8 cellular contexts compared by ENCODE assay signal in the genomic region with DNA sequence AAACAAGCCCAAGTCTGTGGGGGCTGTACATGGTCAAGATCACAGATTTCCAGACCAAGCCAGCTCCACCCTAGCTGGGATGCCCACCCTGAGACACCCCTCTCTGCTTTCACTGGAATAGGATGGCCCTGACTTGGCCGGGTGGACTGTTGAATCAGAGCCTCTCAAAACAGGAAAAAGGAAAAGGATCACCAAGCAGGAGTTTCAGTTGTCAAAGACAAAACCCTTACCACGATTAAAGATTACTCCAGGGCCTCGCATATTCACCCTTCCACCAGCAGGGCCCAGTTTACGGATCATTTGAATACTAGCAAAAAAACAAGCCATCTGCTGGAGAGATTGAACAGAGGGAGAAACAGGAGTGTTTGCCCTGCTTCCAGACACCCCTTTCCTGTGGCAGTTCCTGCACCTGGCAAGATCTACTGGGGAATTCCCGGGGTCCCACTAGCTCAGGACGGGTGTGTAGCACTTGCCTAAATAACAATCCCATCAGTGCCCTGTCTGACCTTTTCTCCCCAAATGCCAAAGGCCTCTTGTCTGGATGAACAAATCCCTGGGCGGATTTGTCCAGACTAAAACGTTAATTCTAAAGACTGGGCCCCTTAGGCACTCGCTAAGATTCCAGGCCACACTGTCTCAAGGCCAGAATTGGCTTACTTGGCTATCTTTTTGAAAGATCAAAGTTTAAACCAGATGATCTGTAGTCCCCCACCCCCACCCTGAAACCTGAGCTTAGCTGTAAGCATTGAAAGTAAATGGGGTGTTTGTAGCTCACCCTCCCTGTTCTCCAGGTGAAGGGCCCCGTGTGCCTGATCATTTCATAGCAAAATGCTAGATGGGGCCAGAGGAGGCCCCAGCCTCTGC. TPM values are rescaled to one million over a fixed set of nuclear protein-coding genes. Genes with fewer than 3 reads are reported as not detected.
DNase-seq lines count a peak whose midpoint lies in the region; ATAC-seq and TF ChIP-seq lines count a peak whose summit lies in the region.

No MANE protein-coding gene starts in this region.

- peak overlapping the region; percentile 88 for H3K27ac Mint-ChIP-seq in activated CD4-positive, alpha-beta T cell treated with anti-CD3 and anti-CD28 coated beads, Interleukin-2, amount 10 ng/mL, durations not matched to agents 24 days and 14 days

- no peaks in the 10 kb centered on the region for H3K27me3 ChIP-seq in breast epithelium
- H3K27me3 ChIP-seq in liver (ENCODE audit: control insufficient read depth in 4 of 4, insufficient read depth in 4 of 4, low read length in 3 of 4): no peaks in the 10 kb centered on the region

- H3K4me3 Mint-ChIP-seq in activated CD4-positive, alpha-beta T cell treated with anti-CD3 and anti-CD28 coated beads, Interleukin-2, amount 10 ng/mL, durations not matched to agents 24 days and 14 days: peak overlapping the region; percentile 77

- TF ChIP-seq POLR2A in breast epithelium (IDR thresholded peaks at IDR 0.05): no peak

- peak overlapping the region; percentile 98 to 99 for H3K27ac ChIP-seq in breast epithelium
- peak overlapping the region; percentile 88 to 92 for H3K27ac ChIP-seq in liver (ENCODE audit: low read depth in 1 of 2, low read length in 2 of 2)
- peak overlapping the region; percentile 79 for H3K27ac ChIP-seq in urinary bladder (ENCODE audit: low read depth)

- no peaks in the 10 kb centered on the region for H3K9me3 Mint-ChIP-seq in activated CD4-positive, alpha-beta T cell treated with anti-CD3 and anti-CD28 coated beads, Interleukin-2, amount 10 ng/mL, durations not matched to agents 24 days and 14 days

- H3K9ac ChIP-seq in liver (ENCODE audit: low read depth in 1 of 2, low read length in 2 of 2): peak overlapping the region; percentile 15 to 84

- no peak for ATAC-seq in HG03520 (IDR thresholded peaks at IDR 0.05; ENCODE audit: unreplicated experiment)

- intact Hi-C loops in activated CD4-positive, alpha-beta T cell treated with anti-CD3 and anti-CD28 coated beads, Interleukin-2, amount 10 ng/mL, durations not matched to agents 24 days and 14 days (cut with micrococcal nuclease): loop anchor here (2.0 to 5.0 kb wide), 2 partner anchors 29 to 39 kb away; partner anchors contain the start of gene ACTN4
- intact Hi-C loops in breast epithelium (cut with DNase I; ENCODE audit: low total_unique reads): no loop called here

- peaks cover 40% of the 10 kb centered on the region for H3K36me3 Mint-ChIP-seq in activated CD4-positive, alpha-beta T cell treated with anti-CD3 and anti-CD28 coated beads, Interleukin-2, amount 10 ng/mL, durations not matched to agents 24 days and 14 days (ENCODE audit: low read depth)

- H3K27me3 Mint-ChIP-seq in activated CD4-positive, alpha-beta T cell treated with anti-CD3 and anti-CD28 coated beads, Interleukin-2, amount 10 ng/mL, durations not matched to agents 24 days and 14 days: no peaks in the 10 kb centered on the region

- H3K4me1 ChIP-seq in breast epithelium (peaks cover 27 to 41% of the 10 kb centered on the region in 2 donors), liver (ENCODE audit: control insufficient read depth in 4 of 4, insufficient read depth in 4 of 4, low read length in 3 of 4) (peaks cover 25 to 41% (median 33%) of the 10 kb centered on the region in 4 donors), urinary bladder (ENCODE audit: insufficient read depth) (peaks cover 3% of the 10 kb centered on the region)

- no peaks in the 10 kb centered on the region for H3K36me3 ChIP-seq in breast epithelium
- H3K36me3 ChIP-seq in liver (ENCODE audit: control insufficient read depth in 4 of 4, insufficient read depth in 3 of 4, low read depth in 1 of 4, low read length in 3 of 4): no peaks in the 10 kb centered on the region
- H3K36me3 ChIP-seq in urinary bladder (ENCODE audit: insufficient read depth): no peaks in the 10 kb centered on the region

- peaks cover 77% of the 10 kb centered on the region for H3K4me1 Mint-ChIP-seq in activated CD4-positive, alpha-beta T cell treated with anti-CD3 and anti-CD28 coated beads, Interleukin-2, amount 10 ng/mL, durations not matched to agents 24 days and 14 days

- H3K9me3 ChIP-seq in breast epithelium (no peaks in the 10 kb centered on the region), liver (ENCODE audit: control insufficient read depth in 4 of 4, low read length in 3 of 4) (no peaks in the 10 kb centered on the region)

- TF ChIP-seq CTCF in breast epithelium (IDR thresholded peaks at IDR 0.05) (peak; percentile 63 to 72 (median 72)), liver (IDR thresholded peaks at IDR 0.05; ENCODE audit: low read depth, low read length, missing input control) (peak; percentile 58)

- H3K4me3 ChIP-seq in breast epithelium (peak overlapping the region in 1 of 3 donors; percentile 17), liver (ENCODE audit: low read depth in 1 of 3, low read length in 3 of 3) (no peak overlapping the region), urinary bladder (ENCODE audit: low read depth, low read length) (no peak overlapping the region)

- DNase-seq in activated CD4-positive, alpha-beta T cell treated with anti-CD3 and anti-CD28 coated beads, Interleukin-2, amount 10 ng/mL, durations not matched to agents 24 days and 14 days: peak; percentile 66
- DNase-seq in activated CD4-positive, alpha-beta T cell treated with anti-CD3 and anti-CD28 coated beads, Interleukin-2, amount 50 U/mL, for 1 hour: no peak
- DNase-seq in NCI-H524 (lab: John Stamatoyannopoulos, UW): peak; percentile 3 to 68
- DNase-seq in breast epithelium (ENCODE audit: low spot score in 2 of 2): no peak
- DNase-seq in stimulated activated CD4-positive, alpha-beta T cell treated with anti-CD3 and anti-CD28 coated beads, Interleukin-12 subunit alpha, Interleukin-12 subunit beta, amount 100 ng/mL, for 4 hours: no peak

- peak; percentile 56 to 75 for TF ChIP-seq RAD21 in liver (IDR thresholded peaks at IDR 0.05)

- 24% methylated on average over 10 of the region's 10 CpGs for WGBS in liver
- WGBS in urinary bladder: 24% methylated on average over 10 of the region's 10 CpGs

TF ChIP-seq in liver, 16 proteins besides CTCF, POLR2A, EP300 and RAD21:
- TF ChIP-seq, protein P1, sequence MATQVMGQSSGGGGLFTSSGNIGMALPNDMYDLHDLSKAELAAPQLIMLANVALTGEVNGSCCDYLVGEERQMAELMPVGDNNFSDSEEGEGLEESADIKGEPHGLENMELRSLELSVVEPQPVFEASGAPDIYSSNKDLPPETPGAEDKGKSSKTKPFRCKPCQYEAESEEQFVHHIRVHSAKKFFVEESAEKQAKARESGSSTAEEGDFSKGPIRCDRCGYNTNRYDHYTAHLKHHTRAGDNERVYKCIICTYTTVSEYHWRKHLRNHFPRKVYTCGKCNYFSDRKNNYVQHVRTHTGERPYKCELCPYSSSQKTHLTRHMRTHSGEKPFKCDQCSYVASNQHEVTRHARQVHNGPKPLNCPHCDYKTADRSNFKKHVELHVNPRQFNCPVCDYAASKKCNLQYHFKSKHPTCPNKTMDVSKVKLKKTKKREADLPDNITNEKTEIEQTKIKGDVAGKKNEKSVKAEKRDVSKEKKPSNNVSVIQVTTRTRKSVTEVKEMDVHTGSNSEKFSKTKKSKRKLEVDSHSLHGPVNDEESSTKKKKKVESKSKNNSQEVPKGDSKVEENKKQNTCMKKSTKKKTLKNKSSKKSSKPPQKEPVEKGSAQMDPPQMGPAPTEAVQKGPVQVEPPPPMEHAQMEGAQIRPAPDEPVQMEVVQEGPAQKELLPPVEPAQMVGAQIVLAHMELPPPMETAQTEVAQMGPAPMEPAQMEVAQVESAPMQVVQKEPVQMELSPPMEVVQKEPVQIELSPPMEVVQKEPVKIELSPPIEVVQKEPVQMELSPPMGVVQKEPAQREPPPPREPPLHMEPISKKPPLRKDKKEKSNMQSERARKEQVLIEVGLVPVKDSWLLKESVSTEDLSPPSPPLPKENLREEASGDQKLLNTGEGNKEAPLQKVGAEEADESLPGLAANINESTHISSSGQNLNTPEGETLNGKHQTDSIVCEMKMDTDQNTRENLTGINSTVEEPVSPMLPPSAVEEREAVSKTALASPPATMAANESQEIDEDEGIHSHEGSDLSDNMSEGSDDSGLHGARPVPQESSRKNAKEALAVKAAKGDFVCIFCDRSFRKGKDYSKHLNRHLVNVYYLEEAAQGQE (IDR thresholded peaks at IDR 0.05): no peak
- TF ChIP-seq RXRA (IDR thresholded peaks at IDR 0.05): peak; percentile 27 to 57
- peak; percentile 21 for TF ChIP-seq SP1 (IDR thresholded peaks at IDR 0.05)
- TF ChIP-seq NR2F2 (IDR thresholded peaks at IDR 0.05): peak; percentile 77
- TF ChIP-seq HNF4A (conservative IDR thresholded peaks at IDR 0.05): peak; percentile 27 to 52
- no peak for TF ChIP-seq YY1 (IDR thresholded peaks at IDR 0.05)
- TF ChIP-seq JUND (IDR thresholded peaks at IDR 0.05): peak in 1 of 2 donors; percentile 8
- peak; percentile 3 for TF ChIP-seq HNF4G (IDR thresholded peaks at IDR 0.05)

RNA-seq across cellular contexts. Expression of gene ACTN4, which starts 38.4 kb away (rescaled TPM):
- 243 and 257 TPM in 2 replicates for total RNA-seq in activated CD4-positive, alpha-beta T cell treated with anti-CD3 and anti-CD28 coated beads, Interleukin-2, amount 10 ng/mL, durations not matched to agents 24 days and 14 days
- total RNA-seq in breast epithelium (100 to 1,000 TPM; 182 to 296 (median 269) TPM), liver (100 to 1,000 TPM in 1 of 2 donors, 10 to 100 TPM in 1; 93.9 to 164 TPM), urinary bladder (140 TPM)
- polyA plus RNA-seq in liver (100 to 1,000 TPM in 1 of 2 donors, 10 to 100 TPM in 1; 35.4 to 104 TPM), urinary bladder (304 TPM)

RNA-seq across cellular contexts. Expression of gene CAPN12, which starts 58.4 kb away (rescaled TPM):
- 3.2 and 3.5 TPM in 2 replicates for total RNA-seq in activated CD4-positive, alpha-beta T cell treated with anti-CD3 and anti-CD28 coated beads, Interleukin-2, amount 10 ng/mL, durations not matched to agents 24 days and 14 days
- total RNA-seq in breast epithelium (1 to 10 TPM in 2 of 3 donors, under 1 TPM in 1; 0.16 to 9.2 (median 4.1) TPM), liver (10 to 100 TPM in 1 of 2 donors, 1 to 10 TPM in 1; 5.3 to 28.7 TPM), urinary bladder (1.4 TPM)
- polyA plus RNA-seq in liver (10 to 100 TPM in 1 of 2 donors, 1 to 10 TPM in 1; 3.8 to 12.3 TPM), urinary bladder (3.2 TPM)

Comparison
In these comparisons a context has a peak if more than half of its experiments do, and no peak if none do; other contexts are left out.
1. DNase-seq: peak in activated CD4-positive, alpha-beta T cell treated with anti-CD3 and anti-CD28 coated beads, Interleukin-2, amount 10 ng/mL, durations not matched to agents 24 days and 14 days (single experiment) and NCI-H524 (2 of 2); none in activated CD4-positive, alpha-beta T cell treated with anti-CD3 and anti-CD28 coated beads, Interleukin-2, amount 50 U/mL, for 1 hour (single experiment), breast epithelium (0 of 2) and stimulated activated CD4-positive, alpha-beta T cell treated with anti-CD3 and anti-CD28 coated beads, Interleukin-12 subunit alpha, Interleukin-12 subunit beta, amount 100 ng/mL, for 4 hours (single experiment).
2. Peak in every context shown above with its lines, with median percentiles within 50 percentile points of each other: H3K27ac ChIP-seq.